ENCODE assay signal across 17 cellular contexts in the genomic region with DNA sequence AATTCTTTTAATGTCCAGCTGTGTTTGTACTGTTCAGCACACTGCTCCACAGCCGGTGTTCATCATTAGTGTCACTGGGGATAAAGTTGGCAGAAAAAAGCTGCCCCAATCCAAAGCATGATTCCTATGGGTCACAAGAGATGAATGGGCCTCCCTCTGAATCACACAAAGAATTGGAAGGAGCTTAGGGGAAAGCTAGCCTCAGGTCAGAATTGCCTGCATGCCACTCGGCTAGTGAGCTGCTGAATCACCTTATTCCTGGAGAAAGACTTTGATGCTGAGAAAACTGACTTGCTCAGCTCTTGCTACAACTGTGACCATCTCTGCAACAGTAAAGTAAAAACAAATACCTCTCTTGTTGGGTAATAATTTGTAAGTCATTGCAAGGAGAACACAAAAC. TPM values are rescaled to one million over a fixed set of nuclear protein-coding genes. Genes with fewer than 3 reads are reported as not detected.
DNase-seq lines count a peak whose midpoint lies in the region; TF ChIP-seq lines count a peak whose summit lies in the region.
"Had no signal": no experiment of that assay in that cellular context is flagged by ENCODE, and none has a peak within 500 bp of the region (broad histone marks: within the 10 kb centered on the region; RNA-seq: fewer than 3 reads in every experiment).

No MANE protein-coding gene starts in this region.

- no peaks in the 10 kb centered on the region for H4K20me1 ChIP-seq in mammary epithelial cell (ENCODE audit: insufficient read depth, low read length)

- DNase-seq in BJ (ENCODE audit: low read depth), result peak; percentile 50
- DNase-seq in M059J (ENCODE audit: low read depth), result peak; percentile 79
- DNase-seq in mammary epithelial cell, result peak; percentile 95
- DNase-seq in kidney glomerular epithelial cell (lab: John Stamatoyannopoulos, UW), result peak; percentile 18
- no peak for DNase-seq in Peyer's patch
- no peak for DNase-seq in HuH-7 (ENCODE audit: low spot score)
- DNase-seq in NCI-H1092 (lab: John Stamatoyannopoulos, UW), result no peak
- DNase-seq in G401 (ENCODE audit: low spot score), result no peak
- DNase-seq: activated CD4-positive, CD25-positive, alpha-beta regulatory T cell; adrenal gland; effector CD4-positive, alpha-beta T cell; hippocampal formation; MV-4-11; NCI-H345; ovary; SIG-M5 had no signal

- H3K4me3 ChIP-seq in BJ (ENCODE audit: low read depth, low read length) (no peak overlapping the region), mammary epithelial cell (replicated peaks in 1 of 3; ENCODE audit: insufficient read depth in 1 of 3, low read depth in 2 of 3, low read length in 3 of 3) (no peak overlapping the region), Peyer's patch (no peak overlapping the region)
- H3K4me3 ChIP-seq: ovary had no signal

- CTCF ChIA-PET in BJ (lab: Yijun Ruan, JAX) (interaction anchor here (0.9 to 4.2 kb wide), 3 partner anchors 15 to 179 kb away, joined by 3 to 24 read pairs (median 5); no protein-coding TSS in a partner anchor), mammary epithelial cell (lab: Charles Lee; ENCODE audit: low non-redundant PET) (interaction anchor here (0.6 kb wide), 2 partner anchors 181 to 1843 kb away, joined by 3 to 8 read pairs; no protein-coding TSS in a partner anchor)

- no TSS peak for BruUV-seq in mammary epithelial cell (replicated peaks; lab: Mats Ljungman, UMichigan)

- H3K4me1 ChIP-seq in mammary epithelial cell (ENCODE audit: insufficient read depth, low read length), result peaks cover 36% of the 10 kb centered on the region
- peaks cover 0 to 19% (median 0%) of the 10 kb centered on the region in 4 donors for H3K4me1 ChIP-seq in Peyer's patch

- H3K27ac ChIP-seq in mammary epithelial cell (ENCODE audit: insufficient read depth, low read depth, low read length) (no peak overlapping the region), Peyer's patch (no peak overlapping the region)
- H3K27ac ChIP-seq: adrenal gland, ovary had no signal

- peaks cover 4% of the 10 kb centered on the region for H3K9me3 ChIP-seq in mammary epithelial cell (replicated peaks; ENCODE audit: insufficient read depth, low read length)
- H3K9me3 ChIP-seq in Peyer's patch, result no peaks in the 10 kb centered on the region
- H3K9me3 ChIP-seq: adrenal gland, ovary had no signal

- no peak overlapping the region for H2AFZ ChIP-seq in mammary epithelial cell (ENCODE audit: low read depth, low read length)

- intact Hi-C loops in mammary epithelial cell (cut with micrococcal nuclease), result no loop called here

- H3K4me2 ChIP-seq in mammary epithelial cell (ENCODE audit: insufficient read depth, low read depth, low read length), result peak overlapping the region; percentile 7

- no peak for TF ChIP-seq POLR2A in Peyer's patch (IDR thresholded peaks at IDR 0.05)

- no peak for TF ChIP-seq CTCF in BJ (IDR thresholded peaks at IDR 0.05; ENCODE audit: insufficient read depth, low read depth, low read length)
- TF ChIP-seq CTCF in mammary epithelial cell (conservative IDR thresholded peaks at IDR 0.05 in 1 of 2, IDR thresholded peaks at IDR 0.05 in 1 of 2; ENCODE audit: extremely low read depth in 1 of 2, insufficient read depth in 1 of 2, low read depth in 1 of 2, low read length in 2 of 2), result no peak
- no peak for TF ChIP-seq CTCF in Peyer's patch (IDR thresholded peaks at IDR 0.05)

- POLR2A ChIA-PET in BJ (lab: Charles Lee), result no interaction called here

- dilution Hi-C loops in mammary epithelial cell (cut with HindIII; ENCODE audit: low sequenced_read_pairs), result loop anchor here (25.0 kb wide), 1 partner anchor 175 kb away; no protein-coding TSS in a partner anchor

- 0% methylated on average over 2 of the region's 2 CpGs for WGBS in mammary epithelial cell (ENCODE audit: low coverage, missing lambda C conversion rate)

- in situ Hi-C loops in mammary epithelial cell (cut with MboI; ENCODE audit: low sequenced_read_pairs in 2 of 2), result no loop called here
- in situ Hi-C loops in G401 (cut with HindIII; ENCODE audit: low sequenced_read_pairs), result no loop called here

- H3K36me3 ChIP-seq in BJ (ENCODE audit: control insufficient read depth, insufficient read depth, low read length) (no peaks in the 10 kb centered on the region), mammary epithelial cell (ENCODE audit: insufficient read depth, low read length) (no peaks in the 10 kb centered on the region), Peyer's patch (no peaks in the 10 kb centered on the region)
- H3K36me3 ChIP-seq: adrenal gland, ovary had no signal

- H3K27me3 ChIP-seq in BJ (ENCODE audit: control insufficient read depth, insufficient read depth, low read length), result peaks cover 16% of the 10 kb centered on the region
- peaks cover 11% of the 10 kb centered on the region for H3K27me3 ChIP-seq in mammary epithelial cell (ENCODE audit: insufficient read depth, low read length)
- H3K27me3 ChIP-seq in Peyer's patch, result peaks cover 0 to 22% of the 10 kb centered on the region in 2 donors
- H3K27me3 ChIP-seq: ovary had no signal

- H3K9ac ChIP-seq in mammary epithelial cell (ENCODE audit: insufficient read depth, low read length), result no peak overlapping the region

- no peaks in the 10 kb centered on the region for H3K79me2 ChIP-seq in mammary epithelial cell (ENCODE audit: insufficient read depth, low read length)

RNA-seq across cellular contexts. Expression of gene CCK, which starts 3.5 kb away (rescaled TPM):
- 0.16 TPM in 1 of 2 replicates, not detected in the other for polyA plus RNA-seq in BJ (2011; rRNA removed)
- polyA minus RNA-seq in BJ (2011; rRNA and poly(A)+ RNA removed), result not detected in 2 replicates
- not detected in 2 replicates for total RNA-seq in M059J (2014; rRNA removed; shearing (Covaris generic))
- 1 to 10 TPM in 1 of 2 donors, not detected in 1; 1.5 TPM for total RNA-seq in mammary epithelial cell
- polyA plus RNA-seq in mammary epithelial cell, result 0.99 TPM
- polyA minus RNA-seq in mammary epithelial cell, result not detected
- 1 to 10 TPM in 1 of 4 donors, not detected in 3; 3.5 TPM for total RNA-seq in Peyer's patch
- total RNA-seq in G401 (2014; rRNA removed; shearing (Covaris generic)), result not detected in 2 replicates
- total RNA-seq: ovary had no signal
- polyA plus RNA-seq: CD14-positive monocyte, ovary had no signal

Comparison
In these comparisons a context has a peak if more than half of its experiments do, and no peak if none do; other contexts are left out.
1. DNase-seq: peak in BJ (single experiment), M059J (single experiment), mammary epithelial cell (single experiment) and kidney glomerular epithelial cell (single experiment); none in Peyer's patch (0 of 3), HuH-7 (single experiment), NCI-H1092 (single experiment) and G401 (single experiment).